26 cellular contexts compared by ENCODE assay signal in genomic region chr5:2726366-2726765, GRCh38. TPM values are rescaled to one million over a fixed set of nuclear protein-coding genes. Genes with fewer than 3 reads are reported as not detected.
A peak's percentile ranks its signal among the peaks of the same experiment; 100 is the strongest.
DNase-seq lines count a peak whose midpoint lies in the region; ATAC-seq and TF ChIP-seq lines count a peak whose summit lies in the region.
"Had no signal": no experiment of that assay in that cellular context is flagged by ENCODE, and none has a peak within 500 bp of the region (broad histone marks: within the 10 kb centered on the region; RNA-seq: fewer than 3 reads in every experiment).

No MANE protein-coding gene starts in this region.

- intact Hi-C loops in cardiac septum (cut with DNase I) (no loop called here), heart left ventricle (cut with DNase I) (no loop called here)

- H3K4me3 Mint-ChIP-seq in endodermal cell, result no peak overlapping the region
- H3K4me3 Mint-ChIP-seq: CD14-positive monocyte; CD4-positive, alpha-beta memory T cell; CD8-positive, alpha-beta memory T cell had no signal

- TF ChIP-seq POLR2A in heart left ventricle (IDR thresholded peaks at IDR 0.05), result no peak

- 88 to 90% (median 89%) methylated on average over 8 of the region's 8 CpGs for WGBS in heart left ventricle, 4 donors
- WGBS in endodermal cell (ENCODE audit: insufficient coverage in 1 of 2, insufficient read length in 1 of 2), 2 experiments, result 94% methylated on average over 8 of the region's 8 CpGs; no CpG with 5 or more reads in 1 of the 2 experiments

- no peaks in the 10 kb centered on the region for H3K9me3 Mint-ChIP-seq in endodermal cell

- H3K27ac Mint-ChIP-seq in endodermal cell, result no peak overlapping the region
- H3K27ac Mint-ChIP-seq: CD14-positive monocyte; CD4-positive, alpha-beta memory T cell; CD4-positive, CD25-positive, alpha-beta regulatory T cell; CD8-positive, alpha-beta memory T cell had no signal

- DNase-seq in cardiac septum (ENCODE audit: low spot score) (peak; percentile 50), heart left ventricle (no peak), endodermal cell (peak; percentile 13), hippocampal formation (lab: John Stamatoyannopoulos, UW) (no peak)
- DNase-seq: 8988T; ACHN; BE2C; C1 segment of cervical spinal cord; CD4-positive, alpha-beta memory T cell; CD4-positive, CD25-positive, alpha-beta regulatory T cell; CD8-positive, alpha-beta memory T cell; COR-L47; DMS 273 treated with DMSO at 0.1 percent for 48 hours; DMS153; DMS53; DMS79; DND-41; EL; GDM1 had no signal

- H3K9me3 ChIP-seq in heart left ventricle (no peaks in the 10 kb centered on the region), endodermal cell (ENCODE audit: control insufficient read depth, low read length) (no peaks in the 10 kb centered on the region)
- H3K9me3 ChIP-seq: BE2C, BLaER1 had no signal

- H3K4me3 ChIP-seq in heart left ventricle (no peak overlapping the region), endodermal cell (ENCODE audit: low read length) (no peak overlapping the region)
- H3K4me3 ChIP-seq: BLaER1, GM12878 had no signal

- TF ChIP-seq CTCF in heart left ventricle (IDR thresholded peaks at IDR 0.05) (no peak), endodermal cell (conservative IDR thresholded peaks at IDR 0.05) (no peak)

- no peaks in the 10 kb centered on the region for H3K36me3 Mint-ChIP-seq in endodermal cell (ENCODE audit: low read depth)
- H3K36me3 Mint-ChIP-seq: CD14-positive monocyte; CD4-positive, alpha-beta memory T cell; CD4-positive, CD25-positive, alpha-beta regulatory T cell; CD8-positive, alpha-beta memory T cell had no signal

- H3K36me3 ChIP-seq in heart left ventricle (no peaks in the 10 kb centered on the region), endodermal cell (ENCODE audit: control insufficient read depth, insufficient read depth, low read length) (no peaks in the 10 kb centered on the region)
- H3K36me3 ChIP-seq: BE2C, BLaER1 had no signal

- no peaks in the 10 kb centered on the region for H3K4me1 Mint-ChIP-seq in endodermal cell
- H3K4me1 Mint-ChIP-seq: CD14-positive monocyte; CD4-positive, alpha-beta memory T cell; CD4-positive, CD25-positive, alpha-beta regulatory T cell; CD8-positive, alpha-beta memory T cell had no signal

- no peak for ATAC-seq in heart left ventricle
- no peak for ATAC-seq in GM21367 (IDR thresholded peaks at IDR 0.05; ENCODE audit: unreplicated experiment)
- ATAC-seq: GM12878 had no signal

- no peak overlapping the region for H3K9ac ChIP-seq in endodermal cell (ENCODE audit: extremely low read depth, low read length, poor library complexity, severe bottlenecking)
- H3K9ac ChIP-seq: BLaER1 had no signal

- H3K4me1 ChIP-seq in heart left ventricle (no peaks in the 10 kb centered on the region), endodermal cell (ENCODE audit: control insufficient read depth, insufficient read depth, low read length) (no peaks in the 10 kb centered on the region)
- H3K4me1 ChIP-seq: BE2C, BLaER1 had no signal

- peaks cover 47% of the 10 kb centered on the region for H3K27me3 Mint-ChIP-seq in endodermal cell (ENCODE audit: insufficient read depth)
- H3K27me3 Mint-ChIP-seq: CD4-positive, alpha-beta memory T cell had no signal

- no peak overlapping the region for H3K27ac ChIP-seq in heart left ventricle
- no peak overlapping the region for H3K27ac ChIP-seq in endodermal cell (ENCODE audit: low read depth, low read length)
- H3K27ac ChIP-seq: BLaER1 had no signal

- peaks cover 0 to 57% (median 7%) of the 10 kb centered on the region in 9 donors for H3K27me3 ChIP-seq in heart left ventricle
- peaks cover 6% of the 10 kb centered on the region for H3K27me3 ChIP-seq in endodermal cell (ENCODE audit: control insufficient read depth, insufficient read depth, low read length, poor library complexity, severe bottlenecking)
- H3K27me3 ChIP-seq: BE2C, BLaER1 had no signal

RNA-seq across cellular contexts. Expression of gene IRX2, which starts 25.1 kb away (rescaled TPM):
- total RNA-seq in cardiac septum (3.2 TPM), heart left ventricle (1 to 10 TPM in 2 of 9 donors, under 1 TPM in 7; 0.17 to 3.7 (median 0.56) TPM), endodermal cell (1 to 10 TPM; 4.2 to 6.9 TPM)
- 1 to 10 TPM; 1.3 to 2.7 TPM for polyA plus RNA-seq in heart left ventricle
- 67.3 TPM for polyA plus RNA-seq in endodermal cell (2013, experiment 1 of 2)
- polyA plus RNA-seq in endodermal cell (2013, experiment 2 of 2), result 57.3 TPM
- total RNA-seq: A673; CD4-positive, alpha-beta memory T cell; CD4-positive, CD25-positive, alpha-beta regulatory T cell; CD8-positive, alpha-beta memory T cell; G401; GM12878 had no signal
- polyA plus RNA-seq: AG04450; CD14-positive monocyte; CD4-positive, alpha-beta memory T cell; CD4-positive, CD25-positive, alpha-beta regulatory T cell; CD8-positive, alpha-beta memory T cell; GM12878 had no signal

Comparison
In these comparisons a context has a peak if more than half of its experiments do, and no peak if none do; other contexts are left out.
1. DNase-seq: peak in cardiac septum (single experiment) and endodermal cell (single experiment); none in heart left ventricle (0 of 5) and hippocampal formation (0 of 2).